8 cellular contexts compared by ENCODE assay signal in genomic region chr17:63696381-63696961, GRCh38. TPM values are rescaled to one million over a fixed set of nuclear protein-coding genes. Genes with fewer than 3 reads are reported as not detected.
DNase-seq lines count a peak whose midpoint lies in the region; ATAC-seq and TF ChIP-seq lines count a peak whose summit lies in the region.

No MANE protein-coding gene starts in this region.

- H3K4me1 ChIP-seq in fibroblast of lung (ENCODE audit: control insufficient read depth, extremely low read depth, insufficient read depth, low read length): no peaks in the 10 kb centered on the region

- H3K9me3 Mint-ChIP-seq in WTC11: no peaks in the 10 kb centered on the region

- no peaks in the 10 kb centered on the region for H3K27me3 ChIP-seq in fibroblast of lung (ENCODE audit: control insufficient read depth, insufficient read depth, low read length)

- TF ChIP-seq CTCF in WTC11 (IDR thresholded peaks at IDR 0.05): peak; percentile 41
- TF ChIP-seq CTCF in fibroblast of lung (conservative IDR thresholded peaks at IDR 0.05 in 1 of 2, IDR thresholded peaks at IDR 0.05 in 1 of 2; ENCODE audit: low read depth in 1 of 2, low read length in 2 of 2): peak; percentile 10 to 31
- peak; percentile 59 for TF ChIP-seq CTCF in retinal pigment epithelial cell (conservative IDR thresholded peaks at IDR 0.05; ENCODE audit: low read depth, low read length)

- H4K20me1 ChIP-seq in fibroblast of lung (ENCODE audit: control insufficient read depth, extremely low read depth, insufficient read depth, low read length): no peaks in the 10 kb centered on the region

- peaks cover 5% of the 10 kb centered on the region for H3K36me3 Mint-ChIP-seq in WTC11

- H3K9me3 ChIP-seq in fibroblast of lung (ENCODE audit: control insufficient read depth, insufficient read depth, low read depth, low read length): no peaks in the 10 kb centered on the region

- DNase-seq in EL: peak; percentile 40
- peak; percentile 73 for DNase-seq in HuH-7 (ENCODE audit: low spot score)
- peak; percentile 56 for DNase-seq in WTC11 (ENCODE audit: low spot score)
- DNase-seq in fibroblast of lung (ENCODE audit: low read depth in 2 of 2): peak in 1 of 2 donors; percentile 38
- no peak for DNase-seq in retinal pigment epithelial cell (ENCODE audit: low read depth)

- no peak overlapping the region for H2AFZ ChIP-seq in fibroblast of lung (ENCODE audit: low read length)

- H3K4me1 Mint-ChIP-seq in WTC11: peaks cover 38% of the 10 kb centered on the region

- no peak overlapping the region for H3K27ac ChIP-seq in fibroblast of lung (ENCODE audit: insufficient read depth, low read length)

- no peak overlapping the region for H3K4me2 ChIP-seq in fibroblast of lung (ENCODE audit: extremely low read depth, insufficient read depth, low read length)

- H3K4me3 ChIP-seq in fibroblast of lung (replicated peaks in 1 of 4; ENCODE audit: control extremely low read depth in 1 of 4, insufficient read depth in 1 of 4, low read depth in 3 of 4, low read length in 4 of 4) (no peak overlapping the region), retinal pigment epithelial cell (ENCODE audit: low read length) (no peak overlapping the region)

- H3K4me3 Mint-ChIP-seq in WTC11: peak overlapping the region; percentile 25; the same call in 1 of the 2 replicates

- H3K27ac Mint-ChIP-seq in WTC11: peak overlapping the region; percentile 70

- no peak overlapping the region for H3K9ac ChIP-seq in fibroblast of lung (ENCODE audit: insufficient read depth, low read length)

- ATAC-seq in WTC11 (peak; percentile 38), HG02610 (IDR thresholded peaks at IDR 0.05; ENCODE audit: unreplicated experiment) (no peak), HG02678 (IDR thresholded peaks at IDR 0.05; ENCODE audit: unreplicated experiment) (no peak), HG02870 (IDR thresholded peaks at IDR 0.05; ENCODE audit: unreplicated experiment) (no peak)

- CTCF ChIA-PET in WTC11 (lab: Charles Lee): interaction anchor here (0.6 to 2.6 kb wide), 14 partner anchors 9 to 271 kb away, joined by 3 to 19 read pairs (median 4); partner anchors contain the start of gene MAP3K3

- POLR2A ChIA-PET in WTC11 (lab: Charles Lee): no interaction called here

- no peaks in the 10 kb centered on the region for H3K79me2 ChIP-seq in fibroblast of lung (ENCODE audit: control insufficient read depth, insufficient read depth, low read length)

- H3K27me3 Mint-ChIP-seq in WTC11 (ENCODE audit: low read depth): peaks cover 3% of the 10 kb centered on the region; the same call in 1 of the 2 replicates

- peaks cover 6% of the 10 kb centered on the region for H3K36me3 ChIP-seq in fibroblast of lung (ENCODE audit: control insufficient read depth, insufficient read depth, low read length)

TF ChIP-seq in WTC11, 78 proteins besides CTCF, POLR2A, EP300 and RAD21:
- TF ChIP-seq FOXP1 (CRISPR knock-in tag; IDR thresholded peaks at IDR 0.05; ENCODE audit: borderline replicate concordance) (no peak), IRF1 (CRISPR knock-in tag; IDR thresholded peaks at IDR 0.05) (no peak), ZNF671 (CRISPR knock-in tag; IDR thresholded peaks at IDR 0.05) (no peak), SMAD3 (CRISPR knock-in tag; IDR thresholded peaks at IDR 0.05; ENCODE audit: borderline replicate concordance) (0 out of 2 replicates have a peak, but pooled peaks have one; percentile 29), ZNF281 (CRISPR knock-in tag; IDR thresholded peaks at IDR 0.05) (no peak), USF2 (CRISPR knock-in tag; IDR thresholded peaks at IDR 0.05) (peak; percentile 42; the same call in 1 of the 2 replicates), HMGA2 (CRISPR knock-in tag; IDR thresholded peaks at IDR 0.05) (no peak), ETV6 (CRISPR knock-in tag; IDR thresholded peaks at IDR 0.05) (0 out of 2 replicates have a peak, but pooled peaks have one; percentile 27)

RNA-seq across cellular contexts. Expression of gene LIMD2, which starts 3.5 kb away (rescaled TPM):
- total RNA-seq in WTC11 (2021): 83.4 to 91.8 TPM (median 88.4 TPM) in 3 replicates
- 3.1 and 3.3 TPM in 2 replicates for total RNA-seq in fibroblast of lung
- polyA plus RNA-seq in fibroblast of lung: 2.9 TPM in 2 replicates
- polyA plus RNA-seq in fibroblast of lung (2012): 4.9 and 6.4 TPM in 2 replicates
- 1.2 and 2.3 TPM in 2 replicates for polyA minus RNA-seq in fibroblast of lung (ENCODE audit: low replicate concordance)

RNA-seq across cellular contexts. Expression of gene STRADA, which starts 45.1 kb away (rescaled TPM):
- total RNA-seq in WTC11 (2021) (36.6 to 43.1 TPM (median 41.2 TPM) in 3 replicates), fibroblast of lung (14.6 and 22.8 TPM in 2 replicates)
- polyA plus RNA-seq in fibroblast of lung: 22.8 and 29.2 TPM in 2 replicates
- 17.3 and 23.4 TPM in 2 replicates for polyA plus RNA-seq in fibroblast of lung (2012)
- polyA minus RNA-seq in fibroblast of lung (ENCODE audit: low replicate concordance): 54.0 and 54.5 TPM in 2 replicates

Comparison
In these comparisons a context has a peak if more than half of its experiments do, and no peak if none do; other contexts are left out.
1. RNA of gene LIMD2, which starts 3.5 kb away (total RNA-seq): 83.4 to 91.8 TPM in WTC11; 3.1 to 3.3 TPM in fibroblast of lung; every median in the first group is over 10 times any median in the second.
2. Peak in every context shown above with its lines, with median percentiles within 50 percentile points of each other: CTCF ChIP-seq.